In the genomic region with DNA sequence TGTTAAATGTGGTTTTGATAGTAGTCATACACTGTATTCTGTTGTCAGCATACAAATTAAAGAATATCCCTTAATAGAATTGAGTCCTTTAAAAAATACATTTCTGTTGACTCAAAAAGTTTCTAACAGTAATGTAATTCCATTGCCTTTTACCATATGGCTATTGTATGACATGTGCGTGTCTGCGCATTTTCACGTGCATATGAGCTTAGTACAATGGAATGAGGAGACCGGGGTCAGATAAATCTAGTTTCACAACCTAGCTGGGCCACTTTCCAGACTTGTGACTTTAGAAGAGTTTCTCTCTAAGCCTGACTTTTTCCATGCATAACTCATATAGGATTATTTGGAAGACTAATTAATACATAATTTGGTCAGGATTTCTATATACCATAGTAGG, we compare ENCODE assay signal across 12 cellular contexts. TPM values are rescaled to one million over a fixed set of nuclear protein-coding genes. Genes with fewer than 3 reads are reported as not detected.
DNase-seq lines count a peak whose midpoint lies in the region; ATAC-seq and TF ChIP-seq lines count a peak whose summit lies in the region.
"Had no signal": no experiment of that assay in that cellular context is flagged by ENCODE, and none has a peak within 500 bp of the region (broad histone marks: within the 10 kb centered on the region; RNA-seq: fewer than 3 reads in every experiment).

No MANE protein-coding gene starts in this region.

- peak overlapping the region; percentile 94 for H3K4me2 ChIP-seq in MM.1S (ENCODE audit: low read depth, low read length)

- H3K27ac ChIP-seq in MM.1S (ENCODE audit: low read length) (peak overlapping the region; percentile 98), esophagus muscularis mucosa (replicated peaks in 1 of 4) (peak overlapping the region; percentile 98 to 100 (median 99))

- peaks cover 62% of the 10 kb centered on the region for H3K36me3 Mint-ChIP-seq in activated T-cell treated with anti-CD3 and anti-CD28 coated beads, Interleukin-2, amount 50 U/mL, for 24 hours (ENCODE audit: low read depth)

- H3K27ac Mint-ChIP-seq in activated T-cell treated with anti-CD3 and anti-CD28 coated beads, Interleukin-2, amount 50 U/mL, for 24 hours, result no peak overlapping the region
- H3K27ac Mint-ChIP-seq: activated T-helper 1 cell treated with anti-CD3 and anti-CD28 coated beads, Interleukin-12 subunit alpha, Interleukin-12 subunit beta, Interleukin-2, Interleukin-4 antibody, amounts not matched to agents 30 ng/mL and 10 ng/mL and 1 ng/mL, durations not matched to agents 14 hours and 24 hours and 36 hours had no signal

- H4K20me1 ChIP-seq in MM.1S (ENCODE audit: insufficient read depth, low read length), result no peaks in the 10 kb centered on the region

- peaks cover 82% of the 10 kb centered on the region for H3K4me1 Mint-ChIP-seq in activated T-cell treated with anti-CD3 and anti-CD28 coated beads, Interleukin-2, amount 50 U/mL, for 24 hours (ENCODE audit: low read depth)

- no peak overlapping the region for H3K4me3 Mint-ChIP-seq in activated T-cell treated with anti-CD3 and anti-CD28 coated beads, Interleukin-2, amount 50 U/mL, for 24 hours
- H3K4me3 Mint-ChIP-seq: activated T-helper 1 cell treated with anti-CD3 and anti-CD28 coated beads, Interleukin-12 subunit alpha, Interleukin-12 subunit beta, Interleukin-2, Interleukin-4 antibody, amounts not matched to agents 30 ng/mL and 10 ng/mL and 1 ng/mL, durations not matched to agents 14 hours and 24 hours and 36 hours had no signal

- no peaks in the 10 kb centered on the region for H3K9me3 ChIP-seq in MM.1S (replicated peaks; ENCODE audit: insufficient read depth, low read length)
- no peaks in the 10 kb centered on the region for H3K9me3 ChIP-seq in esophagus muscularis mucosa

- peaks cover 93% of the 10 kb centered on the region for H3F3A ChIP-seq in MM.1S (ENCODE audit: insufficient read depth, low read length)

- H3K27me3 ChIP-seq in MM.1S (replicated peaks; ENCODE audit: insufficient read depth, low read length) (no peaks in the 10 kb centered on the region), esophagus muscularis mucosa (no peaks in the 10 kb centered on the region)

- peak overlapping the region; percentile 100 for H3K9ac ChIP-seq in MM.1S (ENCODE audit: low read length)

- H3K4me3 ChIP-seq in MM.1S (ENCODE audit: low read length), result peak overlapping the region; percentile 81
- no peak overlapping the region for H3K4me3 ChIP-seq in esophagus muscularis mucosa

- H3K9me3 Mint-ChIP-seq in activated T-cell treated with anti-CD3 and anti-CD28 coated beads, Interleukin-2, amount 50 U/mL, for 24 hours, result no peaks in the 10 kb centered on the region
- H3K9me3 Mint-ChIP-seq: activated T-helper 1 cell treated with anti-CD3 and anti-CD28 coated beads, Interleukin-12 subunit alpha, Interleukin-12 subunit beta, Interleukin-2, Interleukin-4 antibody, amounts not matched to agents 30 ng/mL and 10 ng/mL and 1 ng/mL, durations not matched to agents 14 hours and 24 hours and 36 hours had no signal

- H3K4me1 ChIP-seq in MM.1S (ENCODE audit: low read length) (peaks cover 74% of the 10 kb centered on the region), esophagus muscularis mucosa (peaks cover 77 to 92% (median 87%) of the 10 kb centered on the region in 4 donors)

- no peaks in the 10 kb centered on the region for H3K9me2 ChIP-seq in MM.1S (replicated peaks; ENCODE audit: insufficient read depth, low read length)

- H3K27me3 Mint-ChIP-seq in activated T-cell treated with anti-CD3 and anti-CD28 coated beads, Interleukin-2, amount 50 U/mL, for 24 hours, result no peaks in the 10 kb centered on the region

- ATAC-seq in omental fat pad (ENCODE audit: low FRiP score) (peak; percentile 48), HG02981 (IDR thresholded peaks at IDR 0.05; ENCODE audit: unreplicated experiment) (no peak)

- no peak for TF ChIP-seq POLR2A in esophagus muscularis mucosa (IDR thresholded peaks at IDR 0.05; ENCODE audit: low read depth)

- intact Hi-C loops in esophagus muscularis mucosa (cut with DNase I), result loop anchor here (5.0 kb wide), 1 partner anchor 40 kb away; a partner anchor contains a TSS

- 59% methylated on average over 4 of the region's 4 CpGs for WGBS in esophagus muscularis mucosa

- TF ChIP-seq EP300 in esophagus muscularis mucosa (IDR thresholded peaks at IDR 0.05), result no peak

- DNase-seq in AG08396 (ENCODE audit: low spot score) (peak; percentile 76), MM.1S (peak; percentile 87), esophagus muscularis mucosa (ENCODE audit: extremely low spot score) (no peak), omental fat pad (ENCODE audit: low spot score) (peak; percentile 55), NOMO-1 treated with DMSO at 0.1 percent for 48 hours (lab: John Stamatoyannopoulos, UW; ENCODE audit: unreplicated experiment) (no peak)
- DNase-seq in activated T-cell treated with anti-CD3 and anti-CD28 coated beads, Interleukin-2, amount 50 U/mL, for 48 hours, result no peak
- no peak for DNase-seq in activated T-cell treated with anti-CD3 and anti-CD28 coated beads, Interleukin-2, amount 50 U/mL, for 24 hours
- DNase-seq: NCI-H524; stimulated activated CD4-positive, alpha-beta T cell treated with anti-CD3 and anti-CD28 coated beads, Interleukin-4, amount 100 ng/mL, for 1 hour; T-helper 2 cell had no signal

- no peak for TF ChIP-seq CTCF in MM.1S (IDR thresholded peaks at IDR 0.05; ENCODE audit: low read length)
- TF ChIP-seq CTCF in esophagus muscularis mucosa (IDR thresholded peaks at IDR 0.05), result no peak
- no peak for TF ChIP-seq CTCF in omental fat pad (IDR thresholded peaks at IDR 0.05)

- peaks cover 15% of the 10 kb centered on the region; the same call in 1 of the 2 replicates for H3K36me3 ChIP-seq in MM.1S (replicated peaks; ENCODE audit: insufficient read depth, low read length)
- H3K36me3 ChIP-seq in esophagus muscularis mucosa, result peaks cover 10 to 49% (median 24%) of the 10 kb centered on the region in 4 donors

- H3K79me2 ChIP-seq in MM.1S (ENCODE audit: low read length), result peaks cover 97% of the 10 kb centered on the region

- H2AFZ ChIP-seq in MM.1S (ENCODE audit: low read length), result no peak overlapping the region

RNA-seq across cellular contexts. Expression of a gene that starts 38.7 kb away (rescaled TPM):
- total RNA-seq in esophagus muscularis mucosa (100 to 1,000 TPM; 163 to 250 (median 203) TPM), omental fat pad (100 to 1,000 TPM in 3 of 4 donors, 10 to 100 TPM in 1; 70.1 to 133 (median 108) TPM)

Comparison
In these comparisons a context has a peak if more than half of its experiments do, and no peak if none do; other contexts are left out.
1. DNase-seq: peak in AG08396 (single experiment), MM.1S (single experiment) and omental fat pad (single experiment); none in esophagus muscularis mucosa (single experiment), activated T-cell treated with anti-CD3 and anti-CD28 coated beads, Interleukin-2, amount 50 U/mL, for 48 hours (0 of 2), NOMO-1 treated with DMSO at 0.1 percent for 48 hours (single experiment) and activated T-cell treated with anti-CD3 and anti-CD28 coated beads, Interleukin-2, amount 50 U/mL, for 24 hours (single experiment).